19 cellular contexts compared by ENCODE assay signal in genomic region chr2:46829240-46829970, GRCh38.
A peak's percentile ranks its signal among the peaks of the same experiment; 100 is the strongest.
DNase-seq lines count a peak whose midpoint lies in the region; ATAC-seq and TF ChIP-seq lines count a peak whose summit lies in the region.
"Had no signal": no experiment of that assay in that cellular context is flagged by ENCODE, and none has a peak within 500 bp of the region (broad histone marks: within the 10 kb centered on the region; RNA-seq: fewer than 3 reads in every experiment).

No MANE protein-coding gene starts in this region.

- TF ChIP-seq CTCF in DND-41 (IDR thresholded peaks at IDR 0.05; ENCODE audit: borderline replicate concordance, extremely low read depth, low read length, poor library complexity, severe bottlenecking): no peak
- TF ChIP-seq CTCF in coronary artery (IDR thresholded peaks at IDR 0.05): no peak
- no peak for TF ChIP-seq CTCF in testis (IDR thresholded peaks at IDR 0.05)
- no peak for TF ChIP-seq CTCF in brain microvascular endothelial cell (IDR thresholded peaks at IDR 0.05; ENCODE audit: low read depth, low read length, missing control alignments)
- TF ChIP-seq CTCF in GM10266 (IDR thresholded peaks at IDR 0.05; ENCODE audit: control insufficient read depth, insufficient read depth, low read depth, missing control alignments): no peak

- 87 to 93% methylated on average over 10 to 12 of the region's 12 CpGs for WGBS in testis, 2 donors

- DNase-seq in DND-41 (peak; percentile 25), M059J (ENCODE audit: low read depth) (peak; percentile 88), coronary artery (ENCODE audit: low spot score) (peak; percentile 19), testis (peak; percentile 7), kidney glomerular epithelial cell (lab: John Stamatoyannopoulos, UW) (no peak), brain microvascular endothelial cell (no peak), GM10266 (ENCODE audit: extremely low spot score) (no peak)
- DNase-seq: activated gamma-delta T cell; Caco-2; cortex of kidney; EL; left ventricle myocardium inferior; NCI-H1417 treated with DMSO at 0.1 percent for 48 hours; NCI-H524; stimulated activated naive B cell treated with anti-CD40 and anti-IgM and Interleukin-4, amounts not matched to agents 10 μg/mL and 1 μg/mL and 100 μg/mL, for 72 hours had no signal

- no peak overlapping the region for H2AFZ ChIP-seq in DND-41 (ENCODE audit: low read depth, low read length)

- TF ChIP-seq POLR2A in testis (IDR thresholded peaks at IDR 0.05): no peak

- intact Hi-C loops in testis (cut with DNase I; ENCODE audit: low total_unique reads): no loop called here

- peaks cover 4% of the 10 kb centered on the region for H3K27me3 ChIP-seq in DND-41 (ENCODE audit: insufficient read depth, low read length, poor library complexity)
- H3K27me3 ChIP-seq in testis: no peaks in the 10 kb centered on the region
- no peaks in the 10 kb centered on the region for H3K27me3 ChIP-seq in brain microvascular endothelial cell (replicated peaks)

- no peaks in the 10 kb centered on the region for H4K20me1 ChIP-seq in DND-41 (ENCODE audit: insufficient read depth, low read length)

- H3K4me3 ChIP-seq in DND-41 (ENCODE audit: low read depth in 1 of 2, low read length in 2 of 2) (no peak overlapping the region), coronary artery (no peak overlapping the region), testis (no peak overlapping the region), brain microvascular endothelial cell (ENCODE audit: low read depth, low read length) (no peak overlapping the region)
- H3K4me3 ChIP-seq: left ventricle myocardium inferior, prostate gland, skin epidermis, thoracic aorta had no signal

- no peak overlapping the region for H3K4me2 ChIP-seq in DND-41 (ENCODE audit: insufficient read depth, low read length)

- no peak overlapping the region for H3K9ac ChIP-seq in DND-41 (ENCODE audit: low read depth, low read length)

- peak; percentile 61 for ATAC-seq in DND-41 (ENCODE audit: insufficient read depth, low read depth)
- ATAC-seq: SK-N-SH treated with all-trans-retinoic acid at 6 μM for 48 hours; stimulated activated naive B cell treated with anti-CD40 and anti-IgM and Interleukin-4, amounts not matched to agents 10 μg/mL and 1 μg/mL and 100 μg/mL, for 72 hours had no signal

- no peaks in the 10 kb centered on the region for H3K36me3 ChIP-seq in DND-41 (ENCODE audit: insufficient read depth, low read length)
- H3K36me3 ChIP-seq in testis (ENCODE audit: low read depth, missing control alignments): no peaks in the 10 kb centered on the region
- no peaks in the 10 kb centered on the region for H3K36me3 ChIP-seq in brain microvascular endothelial cell (replicated peaks)
- H3K36me3 ChIP-seq: left ventricle myocardium inferior, prostate gland, thoracic aorta had no signal

- no peaks in the 10 kb centered on the region for H3K4me1 ChIP-seq in DND-41 (ENCODE audit: insufficient read depth, low read length)
- no peaks in the 10 kb centered on the region for H3K4me1 ChIP-seq in testis
- H3K4me1 ChIP-seq: prostate gland had no signal

- no peaks in the 10 kb centered on the region for H3K79me2 ChIP-seq in DND-41 (ENCODE audit: insufficient read depth, low read length)

- H3K9me3 ChIP-seq in DND-41 (ENCODE audit: insufficient read depth, low read length, severe bottlenecking) (no peaks in the 10 kb centered on the region), testis (no peaks in the 10 kb centered on the region)
- H3K9me3 ChIP-seq: left ventricle myocardium inferior, prostate gland, thoracic aorta had no signal

- H3K27ac ChIP-seq in DND-41 (ENCODE audit: low read length) (no peak overlapping the region), coronary artery (no peak overlapping the region), testis (no peak overlapping the region), brain microvascular endothelial cell (no peak overlapping the region)
- H3K27ac ChIP-seq: left ventricle myocardium inferior, prostate gland, thoracic aorta had no signal

- in situ Hi-C loops in brain microvascular endothelial cell (cut with HindIII; ENCODE audit: low pct_ligation_motif_present, low sequenced_read_pairs): no loop called here

Comparison
In these comparisons a context has a peak if more than half of its experiments do, and no peak if none do; other contexts are left out.
1. DNase-seq: peak in DND-41 (single experiment), M059J (single experiment), coronary artery (single experiment) and testis (single experiment); none in kidney glomerular epithelial cell (single experiment), brain microvascular endothelial cell (single experiment) and GM10266 (single experiment).